32 cellular contexts compared by ENCODE assay signal in genomic region chr21:22795091-22795490, GRCh38.
"Had no signal": no experiment of that assay in that cellular context is flagged by ENCODE, and none has a peak within 500 bp of the region (broad histone marks: within the 10 kb centered on the region; RNA-seq: fewer than 3 reads in every experiment).

No MANE protein-coding gene starts in this region.

- H3K4me2 ChIP-seq: PC-9 had no signal

- FAIRE-seq: RCC 7860 had no signal

- H3K27ac ChIP-seq: PC-9, RWPE1, SJCRH30, SK-N-MC had no signal

- H3K4me3 ChIP-seq: MG63, PC-9, SJCRH30, SK-N-MC had no signal

- H2AFZ ChIP-seq: PC-9 had no signal

- H3K27me3 ChIP-seq: MG63, SJCRH30 had no signal

- ATAC-seq: Panc1, Right ventricle myocardium inferior, SK-N-SH treated with all-trans-retinoic acid at 6 μM for 48 hours, T-cell had no signal

- H3K9me3 ChIP-seq: MG63, SJCRH30 had no signal

- DNase-seq: Kasumi-1, MG63, NCI-H1048, NCI-H1092 treated with DMSO at 0.1 percent for 48 hours, NCI-H1105 treated with DMSO at 0.1 percent for 48 hours, NCI-H1417, NCI-H1436, NCI-H146, NCI-H1694, NCI-H187, NCI-H1930, NCI-H2029 treated with DMSO at 0.1 percent for 48 hours, NCI-H2081 treated with DMSO at 0.1 percent for 48 hours, NCI-H2107, NCI-H2171, NCI-H226, NCI-H446 treated with DMSO at 0.1 percent for 48 hours, NCI-H510A, NCI-H524, NCI-H526, NCI-H69, PC-9, SHP77, SIG-M5, SJCRH30, T-cell had no signal

- H3K4me1 ChIP-seq: SJCRH30 had no signal

- H3K36me3 ChIP-seq: MG63, SJCRH30 had no signal
